13 cellular contexts compared by ENCODE assay signal in genomic region chr12:83389237-83389996, GRCh38.
DNase-seq lines count a peak whose midpoint lies in the region; ATAC-seq, FAIRE-seq and TF ChIP-seq lines count a peak whose summit lies in the region.
"Had no signal": no experiment of that assay in that cellular context is flagged by ENCODE, and none has a peak within 500 bp of the region (broad histone marks: within the 10 kb centered on the region; RNA-seq: fewer than 3 reads in every experiment).

No MANE protein-coding gene starts in this region.

- H3K9me3 ChIP-seq in left ventricle myocardium inferior (replicated peaks) = no peaks in the 10 kb centered on the region
- H3K9me3 ChIP-seq: esophagus squamous epithelium, HAP-1 had no signal

- no peak overlapping the region for H3K27ac Mint-ChIP-seq in type B pancreatic cell
- no peak overlapping the region for H3K27ac Mint-ChIP-seq in activated T-helper 2 cell treated with anti-CD3 and anti-CD28 coated beads, Interferon-gamma antibody, Interleukin-2, Interleukin-4, amounts not matched to agents 10 μg/mL and 5 μg/mL and 100 μg/mL, durations not matched to agents 14 hours and 24 hours and 36 hours

- no peak overlapping the region for H3K4me3 ChIP-seq in left ventricle myocardium inferior
- H3K4me3 ChIP-seq: esophagus squamous epithelium, HAP-1 had no signal

- H3K4me1 ChIP-seq in left ventricle myocardium inferior (no peaks in the 10 kb centered on the region), foreskin keratinocyte (no peaks in the 10 kb centered on the region)
- H3K4me1 ChIP-seq: esophagus squamous epithelium, HAP-1 had no signal

- no peak for DNase-seq in left ventricle myocardium inferior
- DNase-seq in left ventricle myocardium superior = no peak
- DNase-seq in NCI-H460 (ENCODE audit: extremely low read depth, low read depth) = peak; percentile 33
- DNase-seq in foreskin keratinocyte = no peak
- DNase-seq in type B pancreatic cell (ENCODE audit: extremely low spot score, unreplicated experiment) = no peak
- DNase-seq in GM19239 (ENCODE audit: insufficient read length, low spot score) = no peak
- no peak for DNase-seq in activated T-helper 2 cell treated with anti-CD3 and anti-CD28 coated beads, Interferon-gamma antibody, Interleukin-2, Interleukin-4, amounts not matched to agents 10 μg/mL and 5 μg/mL and 100 μg/mL, durations not matched to agents 14 hours and 24 hours and 36 hours (ENCODE audit: low spot score)
- DNase-seq: DMS 273 treated with DMSO at 0.1 percent for 48 hours; esophagus squamous epithelium; NCI-H526 treated with DMSO at 0.1 percent for 48 hours; stimulated activated CD8-positive, alpha-beta memory T cell treated with anti-CD3 and anti-CD28 coated beads, Interleukin-4, amount 100 ng/mL, for 48 hours had no signal

- FAIRE-seq in GM19239 (lab: Jason Lieb, UNC) = no peak

- H3K36me3 Mint-ChIP-seq in type B pancreatic cell = no peaks in the 10 kb centered on the region
- H3K36me3 Mint-ChIP-seq in activated T-helper 2 cell treated with anti-CD3 and anti-CD28 coated beads, Interferon-gamma antibody, Interleukin-2, Interleukin-4, amounts not matched to agents 10 μg/mL and 5 μg/mL and 100 μg/mL, durations not matched to agents 14 hours and 24 hours and 36 hours (ENCODE audit: low read depth) = no peaks in the 10 kb centered on the region

- no peaks in the 10 kb centered on the region for H3K27me3 Mint-ChIP-seq in type B pancreatic cell
- H3K27me3 Mint-ChIP-seq in activated T-helper 2 cell treated with anti-CD3 and anti-CD28 coated beads, Interferon-gamma antibody, Interleukin-2, Interleukin-4, amounts not matched to agents 10 μg/mL and 5 μg/mL and 100 μg/mL, durations not matched to agents 14 hours and 24 hours and 36 hours (ENCODE audit: low read depth) = no peaks in the 10 kb centered on the region

- H3K36me3 ChIP-seq in left ventricle myocardium inferior = no peaks in the 10 kb centered on the region
- H3K36me3 ChIP-seq: esophagus squamous epithelium, HAP-1 had no signal

- H3K27me3 ChIP-seq in left ventricle myocardium inferior (ENCODE audit: low read depth) (no peaks in the 10 kb centered on the region), foreskin keratinocyte (peaks cover 2% of the 10 kb centered on the region)
- H3K27me3 ChIP-seq: esophagus squamous epithelium had no signal

- H3K27ac ChIP-seq in left ventricle myocardium inferior (replicated peaks) = no peak overlapping the region
- H3K27ac ChIP-seq in foreskin keratinocyte = no peak overlapping the region
- H3K27ac ChIP-seq: esophagus squamous epithelium had no signal

- no peak overlapping the region for H3K4me3 Mint-ChIP-seq in type B pancreatic cell
- H3K4me3 Mint-ChIP-seq in activated T-helper 2 cell treated with anti-CD3 and anti-CD28 coated beads, Interferon-gamma antibody, Interleukin-2, Interleukin-4, amounts not matched to agents 10 μg/mL and 5 μg/mL and 100 μg/mL, durations not matched to agents 14 hours and 24 hours and 36 hours (ENCODE audit: low read depth) = no peak overlapping the region

- TF ChIP-seq CTCF in left ventricle myocardium inferior (IDR thresholded peaks at IDR 0.05; ENCODE audit: borderline replicate concordance) = peak; percentile 16
- peak; percentile 15 for TF ChIP-seq CTCF in foreskin keratinocyte (conservative IDR thresholded peaks at IDR 0.05)
- peak; percentile 61 for TF ChIP-seq CTCF in type B pancreatic cell (conservative IDR thresholded peaks at IDR 0.05)

- no peak for ATAC-seq in left ventricle myocardium superior
- ATAC-seq in foreskin keratinocyte = no peak
- no peak for ATAC-seq in HG03439 (IDR thresholded peaks at IDR 0.05; ENCODE audit: unreplicated experiment)

- no peaks in the 10 kb centered on the region for H3K9me3 Mint-ChIP-seq in type B pancreatic cell
- H3K9me3 Mint-ChIP-seq in activated T-helper 2 cell treated with anti-CD3 and anti-CD28 coated beads, Interferon-gamma antibody, Interleukin-2, Interleukin-4, amounts not matched to agents 10 μg/mL and 5 μg/mL and 100 μg/mL, durations not matched to agents 14 hours and 24 hours and 36 hours = no peaks in the 10 kb centered on the region

- no peaks in the 10 kb centered on the region for H3K4me1 Mint-ChIP-seq in type B pancreatic cell (ENCODE audit: unreplicated experiment)
- peaks cover 3% of the 10 kb centered on the region for H3K4me1 Mint-ChIP-seq in activated T-helper 2 cell treated with anti-CD3 and anti-CD28 coated beads, Interferon-gamma antibody, Interleukin-2, Interleukin-4, amounts not matched to agents 10 μg/mL and 5 μg/mL and 100 μg/mL, durations not matched to agents 14 hours and 24 hours and 36 hours (ENCODE audit: low read depth)

- intact Hi-C loops in left ventricle myocardium inferior (cut with micrococcal nuclease) = no loop called here
- intact Hi-C loops in left ventricle myocardium superior (cut with micrococcal nuclease) = no loop called here
- intact Hi-C loops in activated T-helper 2 cell treated with anti-CD3 and anti-CD28 coated beads, Interferon-gamma antibody, Interleukin-2, Interleukin-4, amounts not matched to agents 10 μg/mL and 5 μg/mL and 100 μg/mL, durations not matched to agents 14 hours and 24 hours and 36 hours (cut with micrococcal nuclease) = loop anchor here (2.0 kb wide), 1 partner anchor 703 kb away; the partner anchor contains the start of gene TMTC2
